In the genomic region with DNA sequence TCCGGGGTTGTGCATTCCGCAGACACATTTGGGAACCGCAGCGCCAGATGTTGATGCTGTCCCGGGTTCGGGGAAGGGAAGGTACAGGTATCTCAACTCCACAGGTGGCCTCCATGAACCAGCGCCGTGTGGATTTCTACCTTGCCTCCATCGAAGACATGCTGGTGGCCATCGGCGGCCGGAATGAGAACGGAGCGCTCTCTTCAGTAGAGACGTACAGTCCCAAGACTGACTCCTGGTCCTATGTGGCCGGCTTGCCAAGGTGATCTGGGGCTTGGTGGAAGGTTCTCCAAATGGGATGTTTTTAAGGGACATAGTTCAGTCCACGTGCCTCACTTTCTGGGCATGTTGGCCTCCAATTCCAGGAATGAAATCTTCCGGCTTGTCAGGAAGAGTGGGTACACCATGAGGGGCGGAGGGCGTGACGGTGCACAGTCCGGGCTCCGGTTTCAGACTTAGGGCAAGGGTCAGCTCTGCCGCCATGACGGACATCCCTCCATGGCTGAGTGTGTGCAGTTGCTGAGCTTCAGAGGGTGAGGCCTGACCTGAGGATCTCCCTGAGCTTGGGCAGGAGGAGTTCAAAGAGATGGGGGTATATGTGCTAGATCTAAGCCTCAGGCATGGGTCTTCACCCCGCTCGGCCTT, we compare ENCODE assay signal across 26 cellular contexts. TPM values are rescaled to one million over a fixed set of nuclear protein-coding genes. Genes with fewer than 3 reads are reported as not detected.
DNase-seq lines count a peak whose midpoint lies in the region; ATAC-seq, FAIRE-seq and TF ChIP-seq lines count a peak whose summit lies in the region.
"Had no signal": no experiment of that assay in that cellular context is flagged by ENCODE, and none has a peak within 500 bp of the region (broad histone marks: within the 10 kb centered on the region; RNA-seq: fewer than 3 reads in every experiment).

No MANE protein-coding gene starts in this region.

- H3K27me3 ChIP-seq in neural progenitor cell (no peaks in the 10 kb centered on the region), trophoblast cell (ENCODE audit: insufficient read depth, low read length) (no peaks in the 10 kb centered on the region)
- H3K27me3 ChIP-seq: BLaER1 had no signal

- H2AFZ ChIP-seq in neural progenitor cell (replicated peaks) (no peak overlapping the region), trophoblast cell (ENCODE audit: insufficient read depth, low read length, poor library complexity) (no peak overlapping the region)
- H2AFZ ChIP-seq: GM23248 had no signal

- H3K4me3 Mint-ChIP-seq in activated CD4-positive, alpha-beta memory T cell treated with anti-CD3 and anti-CD28 coated beads for 36 hours: no peak overlapping the region
- no peak overlapping the region for H3K4me3 Mint-ChIP-seq in activated CD4-positive, alpha-beta memory T cell treated with anti-CD3 and anti-CD28 coated beads, Interleukin-2, amount 10 ng/mL, durations not matched to agents 7 days and 5 days
- peak overlapping the region; percentile 7 for H3K4me3 Mint-ChIP-seq in T-helper 17 cell
- peak overlapping the region; percentile 2 for H3K4me3 Mint-ChIP-seq in neural progenitor cell
- H3K4me3 Mint-ChIP-seq: B cell; CD4-positive, CD25-positive, alpha-beta regulatory T cell; CD8-positive, alpha-beta T cell had no signal

- H2BK12ac ChIP-seq in trophoblast cell (ENCODE audit: low read length): no peak overlapping the region

- no peak for ATAC-seq in T-helper 17 cell
- ATAC-seq: CD8-positive, alpha-beta T cell; GM12878 had no signal

- no peak overlapping the region for H3K4ac ChIP-seq in trophoblast cell (ENCODE audit: low read depth, low read length)

- H3K4me2 ChIP-seq in neural progenitor cell: no peak overlapping the region
- no peak overlapping the region for H3K4me2 ChIP-seq in trophoblast cell (ENCODE audit: low read length)
- H3K4me2 ChIP-seq: BLaER1 had no signal

- POLR2A ChIA-PET in activated CD4-positive, alpha-beta memory T cell treated with anti-CD3 and anti-CD28 coated beads for 36 hours (lab: Charles Lee): no interaction called here
- POLR2A ChIA-PET in activated CD4-positive, alpha-beta memory T cell treated with anti-CD3 and anti-CD28 coated beads, Interleukin-2, amount 10 ng/mL, durations not matched to agents 7 days and 5 days (lab: Charles Lee): no interaction called here

- no peak overlapping the region for H4K91ac ChIP-seq in trophoblast cell (ENCODE audit: low read depth, low read length)

- no peak overlapping the region for H2BK120ac ChIP-seq in trophoblast cell (ENCODE audit: insufficient read depth, low read length, poor library complexity)

- H4K12ac ChIP-seq in trophoblast cell (ENCODE audit: low read depth, low read length): no peak overlapping the region

- no peaks in the 10 kb centered on the region for H3K9me3 ChIP-seq in T-helper 17 cell (ENCODE audit: control insufficient read depth, low read length, poor library complexity, severe bottlenecking)
- no peaks in the 10 kb centered on the region for H3K9me3 ChIP-seq in kidney (ENCODE audit: control insufficient read depth in 1 of 2, low read length in 2 of 2)
- no peaks in the 10 kb centered on the region for H3K9me3 ChIP-seq in neural progenitor cell (ENCODE audit: low read depth)
- H3K9me3 ChIP-seq in trophoblast cell (ENCODE audit: insufficient read depth, low read depth, low read length): no peaks in the 10 kb centered on the region
- H3K9me3 ChIP-seq: BLaER1, Caco-2 had no signal

- H3K23ac ChIP-seq in trophoblast cell (ENCODE audit: low read length): no peak overlapping the region

- TF ChIP-seq CTCF in kidney (IDR thresholded peaks at IDR 0.05; ENCODE audit: borderline replicate concordance, extremely low read depth, insufficient read depth) (no peak), neural progenitor cell (IDR thresholded peaks at IDR 0.05) (no peak)

- H3K36me3 ChIP-seq in kidney (ENCODE audit: control insufficient read depth in 1 of 2, insufficient read depth in 2 of 2, low read length in 2 of 2) (peaks cover 46 to 80% of the 10 kb centered on the region in 2 donors), neural progenitor cell (no peaks in the 10 kb centered on the region), trophoblast cell (ENCODE audit: control insufficient read depth in 1 of 2, insufficient read depth in 2 of 2, low read length in 2 of 2) (peaks cover 55 to 66% of the 10 kb centered on the region in 2 experiments)

- peaks cover 16% of the 10 kb centered on the region for H3K4me1 Mint-ChIP-seq in activated CD4-positive, alpha-beta memory T cell treated with anti-CD3 and anti-CD28 coated beads for 36 hours (ENCODE audit: low read depth)
- H3K4me1 Mint-ChIP-seq in activated CD4-positive, alpha-beta memory T cell treated with anti-CD3 and anti-CD28 coated beads, Interleukin-2, amount 10 ng/mL, durations not matched to agents 7 days and 5 days: peaks cover 44% of the 10 kb centered on the region
- H3K4me1 Mint-ChIP-seq in T-helper 17 cell: peaks cover 27% of the 10 kb centered on the region
- H3K4me1 Mint-ChIP-seq in neural progenitor cell: no peaks in the 10 kb centered on the region

- H3K9ac ChIP-seq in kidney (ENCODE audit: low read length in 2 of 2) (no peak overlapping the region), neural progenitor cell (no peak overlapping the region), trophoblast cell (ENCODE audit: low read length) (no peak overlapping the region)
- H3K9ac ChIP-seq: BLaER1, GM23248 had no signal

- no peak for DNase-seq in activated CD4-positive, alpha-beta memory T cell treated with anti-CD3 and anti-CD28 coated beads for 36 hours
- DNase-seq in activated CD4-positive, alpha-beta memory T cell treated with anti-CD3 and anti-CD28 coated beads, Interleukin-2, amount 10 ng/mL, durations not matched to agents 7 days and 5 days: no peak
- DNase-seq in T-helper 17 cell (no peak), kidney (peak; percentile 66), neural progenitor cell (ENCODE audit: low spot score) (no peak), trophoblast cell (no peak), DMS53 (lab: John Stamatoyannopoulos, UW) (no peak)
- no peak for DNase-seq in activated effector memory CD4-positive, alpha-beta T cell treated with anti-CD3 and anti-CD28 coated beads, Interleukin-2, amount 50 U/mL, for 16 hours
- DNase-seq: Caco-2; CD4-positive, CD25-positive, alpha-beta regulatory T cell; CD8-positive, alpha-beta T cell; DMS153; DMS79; EL; GDM1; GM23248; H7; HCEC 1CT had no signal

- H3K9me3 Mint-ChIP-seq in activated CD4-positive, alpha-beta memory T cell treated with anti-CD3 and anti-CD28 coated beads for 36 hours: no peaks in the 10 kb centered on the region
- no peaks in the 10 kb centered on the region for H3K9me3 Mint-ChIP-seq in activated CD4-positive, alpha-beta memory T cell treated with anti-CD3 and anti-CD28 coated beads, Interleukin-2, amount 10 ng/mL, durations not matched to agents 7 days and 5 days
- H3K9me3 Mint-ChIP-seq in neural progenitor cell: no peaks in the 10 kb centered on the region
- H3K9me3 Mint-ChIP-seq: CD4-positive, CD25-positive, alpha-beta regulatory T cell; CD8-positive, alpha-beta T cell had no signal

- intact Hi-C loops in activated CD4-positive, alpha-beta memory T cell treated with anti-CD3 and anti-CD28 coated beads for 36 hours (cut with micrococcal nuclease): loop anchor here (10.0 kb wide), 1 partner anchor 365 kb away; the partner anchor contains the start of gene KIAA0513
- intact Hi-C loops in kidney (cut with DNase I): no loop called here

- CTCF ChIA-PET in activated CD4-positive, alpha-beta memory T cell treated with anti-CD3 and anti-CD28 coated beads for 36 hours (lab: Charles Lee): interaction anchor here (1.5 to 2.7 kb wide), 2 partner anchors 12 to 66 kb away, joined by 3 to 8 read pairs; no protein-coding TSS in a partner anchor
- CTCF ChIA-PET in activated CD4-positive, alpha-beta memory T cell treated with anti-CD3 and anti-CD28 coated beads, Interleukin-2, amount 10 ng/mL, durations not matched to agents 7 days and 5 days (lab: Charles Lee): interaction anchor here (5.2 kb wide), 1 partner anchor 12 kb away, joined by 31 read pairs; no protein-coding TSS in a partner anchor

- H3K4me3 ChIP-seq in kidney (ENCODE audit: low read length in 2 of 2): no peak overlapping the region
- no peak overlapping the region for H3K4me3 ChIP-seq in neural progenitor cell
- no peak overlapping the region for H3K4me3 ChIP-seq in trophoblast cell (ENCODE audit: low read depth, low read length)
- H3K4me3 ChIP-seq: BLaER1, GM12878, GM23248 had no signal

- no peaks in the 10 kb centered on the region for H3K4me1 ChIP-seq in kidney (ENCODE audit: control insufficient read depth in 1 of 2, insufficient read depth in 1 of 2, low read depth in 1 of 2, low read length in 2 of 2)
- no peaks in the 10 kb centered on the region for H3K4me1 ChIP-seq in neural progenitor cell
- no peaks in the 10 kb centered on the region for H3K4me1 ChIP-seq in trophoblast cell (ENCODE audit: control insufficient read depth in 1 of 2, insufficient read depth in 2 of 2, low read length in 2 of 2)
- H3K4me1 ChIP-seq: Caco-2 had no signal

- no peak for FAIRE-seq in kidney (lab: Jason Lieb, UNC)
- FAIRE-seq: A204.1, GM12878, GM19239, H1 had no signal

- WGBS in trophoblast cell (ENCODE audit: extremely low coverage, insufficient coverage, insufficient read length): no CpG with 5 or more reads among the region's 27 CpGs

- peak overlapping the region; percentile 9 for H3K27ac Mint-ChIP-seq in activated CD4-positive, alpha-beta memory T cell treated with anti-CD3 and anti-CD28 coated beads for 36 hours
- no peak overlapping the region for H3K27ac Mint-ChIP-seq in activated CD4-positive, alpha-beta memory T cell treated with anti-CD3 and anti-CD28 coated beads, Interleukin-2, amount 10 ng/mL, durations not matched to agents 7 days and 5 days
- H3K27ac Mint-ChIP-seq in T-helper 17 cell (no peak overlapping the region), neural progenitor cell (no peak overlapping the region)
- H3K27ac Mint-ChIP-seq: B cell; CD8-positive, alpha-beta T cell had no signal

- H3K18ac ChIP-seq in trophoblast cell (ENCODE audit: low read length): no peak overlapping the region

- H3K79me1 ChIP-seq in trophoblast cell (ENCODE audit: low read length): no peaks in the 10 kb centered on the region

- H4K8ac ChIP-seq in trophoblast cell (ENCODE audit: low read depth, low read length): no peak overlapping the region

- H3K27ac ChIP-seq in kidney (ENCODE audit: low read depth in 2 of 2, low read length in 2 of 2) (no peak overlapping the region), neural progenitor cell (no peak overlapping the region), trophoblast cell (ENCODE audit: low read depth, low read length) (no peak overlapping the region)
- H3K27ac ChIP-seq: 22Rv1, BLaER1, C4-2B, GM23248 had no signal

- H4K20me1 ChIP-seq in neural progenitor cell (ENCODE audit: low read depth): no peaks in the 10 kb centered on the region

- H3K27me3 Mint-ChIP-seq in activated CD4-positive, alpha-beta memory T cell treated with anti-CD3 and anti-CD28 coated beads for 36 hours: no peaks in the 10 kb centered on the region
- H3K27me3 Mint-ChIP-seq in activated CD4-positive, alpha-beta memory T cell treated with anti-CD3 and anti-CD28 coated beads, Interleukin-2, amount 10 ng/mL, durations not matched to agents 7 days and 5 days: no peaks in the 10 kb centered on the region
- H3K27me3 Mint-ChIP-seq in T-helper 17 cell: no peaks in the 10 kb centered on the region
- peaks cover 5% of the 10 kb centered on the region for H3K27me3 Mint-ChIP-seq in neural progenitor cell (ENCODE audit: insufficient read depth, low read depth)
- H3K27me3 Mint-ChIP-seq: B cell; CD4-positive, CD25-positive, alpha-beta regulatory T cell had no signal

- H3K79me2 ChIP-seq in neural progenitor cell (ENCODE audit: low read depth) (no peaks in the 10 kb centered on the region), trophoblast cell (ENCODE audit: control insufficient read depth, insufficient read depth, low read length, poor library complexity) (no peaks in the 10 kb centered on the region)

- no peak overlapping the region for H3K14ac ChIP-seq in trophoblast cell (ENCODE audit: low read length)

- H2AK5ac ChIP-seq in trophoblast cell (ENCODE audit: low read length): no peak overlapping the region

- no peaks in the 10 kb centered on the region for H3F3A ChIP-seq in neural progenitor cell (ENCODE audit: low read depth)

- peaks cover 62% of the 10 kb centered on the region for H3K36me3 Mint-ChIP-seq in activated CD4-positive, alpha-beta memory T cell treated with anti-CD3 and anti-CD28 coated beads for 36 hours
- H3K36me3 Mint-ChIP-seq in activated CD4-positive, alpha-beta memory T cell treated with anti-CD3 and anti-CD28 coated beads, Interleukin-2, amount 10 ng/mL, durations not matched to agents 7 days and 5 days (ENCODE audit: low read depth): peaks cover 74% of the 10 kb centered on the region
- no peaks in the 10 kb centered on the region for H3K36me3 Mint-ChIP-seq in T-helper 17 cell (ENCODE audit: low read depth)
- peaks cover 29% of the 10 kb centered on the region for H3K36me3 Mint-ChIP-seq in neural progenitor cell

- no peak overlapping the region for H2BK5ac ChIP-seq in trophoblast cell (ENCODE audit: low read depth, low read length, poor library complexity)

RNA-seq across cellular contexts. Expression of gene KLHL36, which starts 11.5 kb away (rescaled TPM):
- total RNA-seq in activated CD4-positive, alpha-beta memory T cell treated with anti-CD3 and anti-CD28 coated beads for 36 hours: 10 to 100 TPM; 56.1 to 56.8 TPM
- 10 to 100 TPM; 45.7 to 49.0 TPM for total RNA-seq in activated CD4-positive, alpha-beta memory T cell treated with anti-CD3 and anti-CD28 coated beads, Interleukin-2, amount 10 ng/mL, durations not matched to agents 7 days and 5 days
- 10 to 100 TPM; 68.1 to 78.2 TPM for total RNA-seq in T-helper 17 cell
- total RNA-seq in kidney: 76.6 TPM
- 13.7 TPM for polyA plus RNA-seq in kidney (ENCODE audit: insufficient read depth, low read depth, low replicate concordance)
- total RNA-seq in neural progenitor cell (ENCODE audit: low replicate concordance): 15.9 and 25.3 TPM in 2 replicates
- 17.4 and 17.6 TPM in 2 replicates for polyA plus RNA-seq in trophoblast cell (2013)

RNA-seq across cellular contexts. Expression of gene USP10, which starts 40.0 kb away (rescaled TPM):
- total RNA-seq in activated CD4-positive, alpha-beta memory T cell treated with anti-CD3 and anti-CD28 coated beads for 36 hours: 100 to 1,000 TPM; 105 to 108 TPM
- 10 to 100 TPM; 92.2 to 94.4 TPM for total RNA-seq in activated CD4-positive, alpha-beta memory T cell treated with anti-CD3 and anti-CD28 coated beads, Interleukin-2, amount 10 ng/mL, durations not matched to agents 7 days and 5 days
- total RNA-seq in T-helper 17 cell (100 to 1,000 TPM; 169 to 221 TPM), kidney (79.5 TPM), neural progenitor cell (ENCODE audit: low replicate concordance) (117 and 130 TPM in 2 replicates)
- 36.8 TPM for polyA plus RNA-seq in kidney (ENCODE audit: insufficient read depth, low read depth, low replicate concordance)
- polyA plus RNA-seq in trophoblast cell (2013): 86.2 and 87.9 TPM in 2 replicates

RNA-seq across cellular contexts. Expression of gene COTL1, which starts 41.9 kb away (rescaled TPM):
- total RNA-seq in activated CD4-positive, alpha-beta memory T cell treated with anti-CD3 and anti-CD28 coated beads for 36 hours: 100 to 1,000 TPM; 358 to 364 TPM
- total RNA-seq in activated CD4-positive, alpha-beta memory T cell treated with anti-CD3 and anti-CD28 coated beads, Interleukin-2, amount 10 ng/mL, durations not matched to agents 7 days and 5 days: 100 to 1,000 TPM; 676 to 689 TPM
- total RNA-seq in T-helper 17 cell (100 to 1,000 TPM; 287 to 328 TPM), kidney (122 TPM), neural progenitor cell (ENCODE audit: low replicate concordance) (46.9 and 93.7 TPM in 2 replicates)
- 136 TPM for polyA plus RNA-seq in kidney (ENCODE audit: insufficient read depth, low read depth, low replicate concordance)
- polyA plus RNA-seq in trophoblast cell (2013): 194 and 199 TPM in 2 replicates

Comparison
In these comparisons a context has a peak if more than half of its experiments do, and no peak if none do; other contexts are left out.
1. H3K4me3 Mint-ChIP-seq: peak in T-helper 17 cell (single experiment) and neural progenitor cell (single experiment); none in activated CD4-positive, alpha-beta memory T cell treated with anti-CD3 and anti-CD28 coated beads for 36 hours (single experiment) and activated CD4-positive, alpha-beta memory T cell treated with anti-CD3 and anti-CD28 coated beads, Interleukin-2, amount 10 ng/mL, durations not matched to agents 7 days and 5 days (single experiment).